In genomic region chr2:220959391-220959802, GRCh38 we compare ENCODE assay signal across 17 cellular contexts.
DNase-seq lines count a peak whose midpoint lies in the region; ATAC-seq and TF ChIP-seq lines count a peak whose summit lies in the region.
"Had no signal": no experiment of that assay in that cellular context is flagged by ENCODE, and none has a peak within 500 bp of the region (broad histone marks: within the 10 kb centered on the region; RNA-seq: fewer than 3 reads in every experiment).

No MANE protein-coding gene starts in this region.

- WGBS in upper lobe of left lung, 2 donors, result 17 to 26% methylated on average over 1 of the region's 1 CpG
- 38 to 63% methylated on average over 1 of the region's 1 CpG for WGBS in transverse colon (ENCODE audit: low coverage in 1 of 2), 2 donors

- no peaks in the 10 kb centered on the region for H3K9me3 ChIP-seq in upper lobe of left lung
- no peaks in the 10 kb centered on the region for H3K9me3 ChIP-seq in transverse colon
- H3K9me3 ChIP-seq: uterus had no signal

- TF ChIP-seq EP300 in upper lobe of left lung (IDR thresholded peaks at IDR 0.05) (no peak), transverse colon (IDR thresholded peaks at IDR 0.05; ENCODE audit: low read depth) (no peak)

- in situ Hi-C loops in transverse colon (cut with MboI; ENCODE audit: low pct_ligation_motif_present in 1 of 4, low pct_unique_long_range_greater_than_20kb in 1 of 4, low sequenced_read_pairs in 3 of 4), result no loop called here

- peak; percentile 34 to 53 for ATAC-seq in upper lobe of left lung (ENCODE audit: low FRiP score in 2 of 2)
- no peak for ATAC-seq in HG03097 (IDR thresholded peaks at IDR 0.05; ENCODE audit: low FRiP score, unreplicated experiment)
- ATAC-seq: naive thymus-derived CD8-positive, alpha-beta T cell had no signal

- DNase-seq in NCI-H2081 (lab: John Stamatoyannopoulos, UW) (peak; percentile 8 to 59), NCI-H2081 treated with DMSO at 0.1 percent for 48 hours (lab: John Stamatoyannopoulos, UW) (no peak), chondrocyte (ENCODE audit: low spot score) (no peak), medulla oblongata (ENCODE audit: extremely low spot score) (peak; percentile 87), upper lobe of left lung (no peak), SW 1271 (lab: John Stamatoyannopoulos, UW) (no peak), transverse colon (no peak)
- DNase-seq: 8988T; activated naive CD8-positive, alpha-beta T cell treated with anti-CD3 and anti-CD28 coated beads, Interleukin-2, amount 10 ng/mL, durations not matched to agents 7 days and 5 days; CD4-positive, alpha-beta T cell; kidney glomerular epithelial cell; naive thymus-derived CD8-positive, alpha-beta T cell; NCI-H226; stimulated activated CD4-positive, alpha-beta T cell treated with anti-CD3 and anti-CD28 coated beads, Interleukin-2, amount 100 ng/mL, for 24 hours; stimulated activated CD8-positive, alpha-beta memory T cell treated with anti-CD3 and anti-CD28 coated beads, Interleukin-4, amount 100 ng/mL, for 48 hours; uterus had no signal

- H3K36me3 ChIP-seq in upper lobe of left lung, result no peaks in the 10 kb centered on the region
- no peaks in the 10 kb centered on the region for H3K36me3 ChIP-seq in transverse colon
- H3K36me3 ChIP-seq: uterus had no signal

- H3K27ac ChIP-seq in upper lobe of left lung (no peak overlapping the region), transverse colon (no peak overlapping the region)
- H3K27ac ChIP-seq: uterus had no signal

- intact Hi-C loops in transverse colon (cut with DNase I; ENCODE audit: low total_unique reads), result no loop called here

- H3K36me3 Mint-ChIP-seq in chondrocyte (ENCODE audit: low read depth), result no peaks in the 10 kb centered on the region
- H3K36me3 Mint-ChIP-seq: activated naive CD8-positive, alpha-beta T cell treated with anti-CD3 and anti-CD28 coated beads, Interleukin-2, amount 10 ng/mL, durations not matched to agents 7 days and 5 days; naive thymus-derived CD8-positive, alpha-beta T cell had no signal

- peaks cover 2% of the 10 kb centered on the region for H3K9me3 Mint-ChIP-seq in chondrocyte (ENCODE audit: low read depth)
- H3K9me3 Mint-ChIP-seq: activated naive CD8-positive, alpha-beta T cell treated with anti-CD3 and anti-CD28 coated beads, Interleukin-2, amount 10 ng/mL, durations not matched to agents 7 days and 5 days; CD4-positive, alpha-beta T cell had no signal

- no peak overlapping the region for H3K4me3 Mint-ChIP-seq in chondrocyte (ENCODE audit: unreplicated experiment)
- H3K4me3 Mint-ChIP-seq: activated naive CD8-positive, alpha-beta T cell treated with anti-CD3 and anti-CD28 coated beads, Interleukin-2, amount 10 ng/mL, durations not matched to agents 7 days and 5 days; CD4-positive, alpha-beta T cell; naive thymus-derived CD8-positive, alpha-beta T cell had no signal

- H3K4me1 ChIP-seq in upper lobe of left lung (peaks cover 0 to 10% (median 5%) of the 10 kb centered on the region in 4 donors), transverse colon (peaks cover 0 to 7% (median 0%) of the 10 kb centered on the region in 4 donors)
- H3K4me1 ChIP-seq: uterus had no signal

- H3K4me3 ChIP-seq in upper lobe of left lung (no peak overlapping the region), transverse colon (no peak overlapping the region)
- H3K4me3 ChIP-seq: uterus had no signal

- H3K27ac Mint-ChIP-seq in chondrocyte (ENCODE audit: unreplicated experiment), result peak overlapping the region; percentile 71
- H3K27ac Mint-ChIP-seq: activated naive CD8-positive, alpha-beta T cell treated with anti-CD3 and anti-CD28 coated beads, Interleukin-2, amount 10 ng/mL, durations not matched to agents 7 days and 5 days; CD4-positive, alpha-beta T cell; naive thymus-derived CD8-positive, alpha-beta T cell had no signal

- H3K27me3 Mint-ChIP-seq in chondrocyte (ENCODE audit: low read depth), result no peaks in the 10 kb centered on the region
- H3K27me3 Mint-ChIP-seq: activated naive CD8-positive, alpha-beta T cell treated with anti-CD3 and anti-CD28 coated beads, Interleukin-2, amount 10 ng/mL, durations not matched to agents 7 days and 5 days had no signal

- TF ChIP-seq POLR2A in upper lobe of left lung (IDR thresholded peaks at IDR 0.05) (no peak), transverse colon (IDR thresholded peaks at IDR 0.05) (no peak)

- no peaks in the 10 kb centered on the region for H3K27me3 ChIP-seq in upper lobe of left lung
- no peaks in the 10 kb centered on the region for H3K27me3 ChIP-seq in transverse colon
- H3K27me3 ChIP-seq: uterus had no signal

- TF ChIP-seq CTCF in chondrocyte (IDR thresholded peaks at IDR 0.05) (no peak), upper lobe of left lung (IDR thresholded peaks at IDR 0.05) (no peak), transverse colon (IDR thresholded peaks at IDR 0.05) (no peak)

- peaks cover 32% of the 10 kb centered on the region for H3K4me1 Mint-ChIP-seq in chondrocyte (ENCODE audit: low read depth)
- H3K4me1 Mint-ChIP-seq: activated naive CD8-positive, alpha-beta T cell treated with anti-CD3 and anti-CD28 coated beads, Interleukin-2, amount 10 ng/mL, durations not matched to agents 7 days and 5 days; naive thymus-derived CD8-positive, alpha-beta T cell had no signal

Comparison
In these comparisons a context has a peak if more than half of its experiments do, and no peak if none do; other contexts are left out.
1. DNase-seq: peak in NCI-H2081 (2 of 2) and medulla oblongata (single experiment); none in NCI-H2081 treated with DMSO at 0.1 percent for 48 hours (single experiment), chondrocyte (single experiment), upper lobe of left lung (0 of 2), SW 1271 (0 of 2) and transverse colon (single experiment).